In genomic region chr18:67634631-67635338, GRCh38 we compare ENCODE assay signal across 15 cellular contexts.
"Had no signal": no experiment of that assay in that cellular context is flagged by ENCODE, and none has a peak within 500 bp of the region (broad histone marks: within the 10 kb centered on the region; RNA-seq: fewer than 3 reads in every experiment).

No MANE protein-coding gene starts in this region.

- DNase-seq: activated CD4-positive, alpha-beta memory T cell treated with anti-CD3 and anti-CD28 coated beads for 36 hours; activated naive CD4-positive, alpha-beta T cell treated with Interleukin-2 at 50 U/mL for 16 hours; activated naive CD8-positive, alpha-beta T cell treated with anti-CD3 and anti-CD28 coated beads, Interleukin-2, amount 50 U/mL, for 24 hours; activated T-cell treated with anti-CD3 and anti-CD28 coated beads, Interleukin-2, amount 50 U/mL, for 48 hours; esophagus squamous epithelium; foreskin keratinocyte; heart left ventricle; posterior cingulate gyrus; right cardiac atrium; T1000; tibial artery had no signal

- H3K4me1 ChIP-seq: esophagus squamous epithelium, foreskin keratinocyte, heart left ventricle, tibial artery, vagina had no signal

- H3K27ac ChIP-seq: cardiac muscle cell, esophagus squamous epithelium, foreskin keratinocyte, heart left ventricle, neutrophil, tibial artery, vagina had no signal

- H3K4me3 ChIP-seq: cardiac muscle cell, esophagus squamous epithelium, heart left ventricle, smooth muscle cell, tibial artery, vagina had no signal

- H3K9me3 ChIP-seq: esophagus squamous epithelium, heart left ventricle, neutrophil, tibial artery, vagina had no signal

- H3K36me3 ChIP-seq: cardiac muscle cell, esophagus squamous epithelium, heart left ventricle, neutrophil, tibial artery, vagina had no signal

- H3K4me2 ChIP-seq: smooth muscle cell had no signal

- H3K27me3 ChIP-seq: cardiac muscle cell, esophagus squamous epithelium, foreskin keratinocyte, heart left ventricle, neutrophil, tibial artery, vagina had no signal
